ENCODE assay signal across 9 cellular contexts in the genomic region with DNA sequence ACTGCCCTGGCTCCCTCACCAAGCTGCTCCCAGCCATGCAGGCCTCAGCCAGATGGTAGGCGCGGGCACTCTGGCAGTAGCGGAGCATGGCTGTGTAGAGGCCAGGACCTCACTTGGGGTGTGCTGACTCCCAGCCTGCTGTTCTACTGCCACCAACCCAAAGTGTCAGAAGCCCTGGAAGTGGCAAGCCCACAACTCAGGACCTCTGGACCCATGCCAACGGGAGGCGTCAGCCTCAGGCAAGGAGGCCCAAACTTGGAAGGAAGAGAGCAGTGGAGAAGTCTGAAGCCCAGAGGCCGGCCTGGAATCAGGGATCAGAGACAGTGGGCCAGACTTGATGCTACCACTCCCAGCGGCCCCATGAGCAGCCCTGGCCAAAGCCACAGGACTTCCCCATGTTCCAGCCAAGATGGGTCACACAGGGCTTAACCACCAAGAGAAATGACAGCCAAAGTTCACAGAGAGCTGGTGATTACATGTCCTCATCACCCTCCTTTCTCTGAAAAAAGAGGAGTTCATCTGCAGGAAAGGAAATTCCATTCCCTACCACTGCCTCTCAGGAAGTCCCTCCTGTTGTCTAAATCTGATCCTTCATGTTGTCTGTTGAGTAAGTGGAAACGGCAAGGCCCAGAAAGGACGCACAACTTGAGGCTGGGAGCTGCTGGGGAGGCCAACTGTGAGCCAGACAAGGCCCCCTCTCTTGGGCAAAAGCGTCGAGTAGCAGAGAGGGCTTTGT. TPM values are rescaled to one million over a fixed set of nuclear protein-coding genes. Genes with fewer than 3 reads are reported as not detected.
A peak's percentile ranks its signal among the peaks of the same experiment; 100 is the strongest.
DNase-seq lines count a peak whose midpoint lies in the region; ATAC-seq and TF ChIP-seq lines count a peak whose summit lies in the region.
"Had no signal": no experiment of that assay in that cellular context is flagged by ENCODE, and none has a peak within 500 bp of the region (broad histone marks: within the 10 kb centered on the region; RNA-seq: fewer than 3 reads in every experiment).

No MANE protein-coding gene starts in this region.

- 72 to 84% methylated on average over 7 to 11 of the region's 11 CpGs for WGBS in body of pancreas, 2 donors
- 47 to 51% methylated on average over 9 to 11 of the region's 11 CpGs for WGBS in tibial nerve, 2 donors

- H3K4me3 Mint-ChIP-seq in activated CD4-positive, alpha-beta T cell treated with anti-CD3 and anti-CD28 coated beads, Interleukin-2, amount 10 ng/mL, durations not matched to agents 24 days and 14 days, result peak overlapping the region; percentile 10

- intact Hi-C loops in activated CD4-positive, alpha-beta T cell treated with anti-CD3 and anti-CD28 coated beads, Interleukin-2, amount 10 ng/mL, durations not matched to agents 24 days and 14 days (cut with micrococcal nuclease), result loop anchor here (10.0 kb wide), 1 partner anchor 422 kb away; no protein-coding TSS in a partner anchor
- intact Hi-C loops in body of pancreas (cut with DNase I), result no loop called here
- intact Hi-C loops in left lung (cut with DNase I), result no loop called here

- no peaks in the 10 kb centered on the region for H3K36me3 Mint-ChIP-seq in activated CD4-positive, alpha-beta T cell treated with anti-CD3 and anti-CD28 coated beads, Interleukin-2, amount 10 ng/mL, durations not matched to agents 24 days and 14 days (ENCODE audit: low read depth)

- peak overlapping the region; percentile 52 for H3K27ac Mint-ChIP-seq in activated CD4-positive, alpha-beta T cell treated with anti-CD3 and anti-CD28 coated beads, Interleukin-2, amount 10 ng/mL, durations not matched to agents 24 days and 14 days

- peaks cover 64% of the 10 kb centered on the region for H3K4me1 Mint-ChIP-seq in activated CD4-positive, alpha-beta T cell treated with anti-CD3 and anti-CD28 coated beads, Interleukin-2, amount 10 ng/mL, durations not matched to agents 24 days and 14 days

- H3K27ac ChIP-seq in body of pancreas (peak overlapping the region in 3 of 4 donors; percentile 32 to 54 (median 37)), left lung (peak overlapping the region; percentile 28 to 96), tibial nerve (peak overlapping the region in 3 of 4 donors; percentile 50 to 95 (median 78))

- DNase-seq in activated CD4-positive, alpha-beta T cell treated with anti-CD3 and anti-CD28 coated beads, Interleukin-2, amount 10 ng/mL, durations not matched to agents 24 days and 14 days, result no peak
- DNase-seq in activated CD4-positive, alpha-beta T cell treated with anti-CD3 and anti-CD28 coated beads for 48 hours, result no peak
- peak in 3 of 4 donors; percentile 45 to 61 (median 51) for DNase-seq in body of pancreas
- DNase-seq in left lung, result peak in 1 of 2 donors; percentile 78
- no peak for DNase-seq in tibial nerve (ENCODE audit: low spot score in 2 of 2)
- DNase-seq in stimulated activated naive CD4-positive, alpha-beta T cell treated with Interleukin-2 at 50 U/mL for 16 hours (lab: John Stamatoyannopoulos, UW), result no peak
- DNase-seq in NCI-H526 (lab: John Stamatoyannopoulos, UW), result no peak
- DNase-seq: KG1 had no signal

- H3K36me3 ChIP-seq in body of pancreas (replicated peaks in 1 of 2; ENCODE audit: insufficient read depth in 1 of 2, low read depth in 2 of 2) (no peaks in the 10 kb centered on the region), left lung (peaks cover 0 to 4% of the 10 kb centered on the region in 2 donors), tibial nerve (no peaks in the 10 kb centered on the region)

- TF ChIP-seq POLR2A in body of pancreas (IDR thresholded peaks at IDR 0.05) (no peak), tibial nerve (IDR thresholded peaks at IDR 0.05) (no peak)

- ATAC-seq in body of pancreas (no peak), left lung (no peak), HG03039 (IDR thresholded peaks at IDR 0.05; ENCODE audit: unreplicated experiment) (no peak)

- no peak for TF ChIP-seq EP300 in tibial nerve (IDR thresholded peaks at IDR 0.05)

- no peaks in the 10 kb centered on the region for H3K27me3 Mint-ChIP-seq in activated CD4-positive, alpha-beta T cell treated with anti-CD3 and anti-CD28 coated beads, Interleukin-2, amount 10 ng/mL, durations not matched to agents 24 days and 14 days

- H3K9me3 ChIP-seq in body of pancreas, result no peaks in the 10 kb centered on the region
- H3K9me3 ChIP-seq in left lung, result no peaks in the 10 kb centered on the region
- no peaks in the 10 kb centered on the region for H3K9me3 ChIP-seq in tibial nerve

- TF ChIP-seq CTCF in body of pancreas (IDR thresholded peaks at IDR 0.05), result no peak
- TF ChIP-seq CTCF in left lung (IDR thresholded peaks at IDR 0.05), result no peak
- TF ChIP-seq CTCF in tibial nerve (IDR thresholded peaks at IDR 0.05), result no peak

- no peaks in the 10 kb centered on the region for H3K9me3 Mint-ChIP-seq in activated CD4-positive, alpha-beta T cell treated with anti-CD3 and anti-CD28 coated beads, Interleukin-2, amount 10 ng/mL, durations not matched to agents 24 days and 14 days

- H3K27me3 ChIP-seq in body of pancreas, result no peaks in the 10 kb centered on the region
- no peaks in the 10 kb centered on the region for H3K27me3 ChIP-seq in left lung
- no peaks in the 10 kb centered on the region for H3K27me3 ChIP-seq in tibial nerve

- H3K4me1 ChIP-seq in body of pancreas (peaks cover 83% of the 10 kb centered on the region), left lung (peaks cover 68 to 90% of the 10 kb centered on the region in 2 donors), tibial nerve (peaks cover 0 to 97% (median 72%) of the 10 kb centered on the region in 4 donors)

- H3K4me3 ChIP-seq in body of pancreas, result no peak overlapping the region
- H3K4me3 ChIP-seq in left lung, result no peak overlapping the region
- no peak overlapping the region for H3K4me3 ChIP-seq in tibial nerve

RNA-seq across cellular contexts. Expression of gene ARRB1, which starts 4.4 kb away (rescaled TPM):
- 22.7 and 23.8 TPM in 2 replicates for total RNA-seq in activated CD4-positive, alpha-beta T cell treated with anti-CD3 and anti-CD28 coated beads, Interleukin-2, amount 10 ng/mL, durations not matched to agents 24 days and 14 days
- total RNA-seq in body of pancreas (10 to 100 TPM; 41.0 to 54.1 TPM), left lung (100 to 1,000 TPM; 112 to 150 TPM), tibial nerve (10 to 100 TPM; 38.2 to 68.1 (median 45.8) TPM)

RNA-seq across cellular contexts. Expression of gene RPS3, which starts 52.2 kb away (rescaled TPM):
- total RNA-seq in activated CD4-positive, alpha-beta T cell treated with anti-CD3 and anti-CD28 coated beads, Interleukin-2, amount 10 ng/mL, durations not matched to agents 24 days and 14 days, result 3,383 and 3,385 TPM in 2 replicates
- 1,000 to 10,000 TPM in 1 of 2 donors, 100 to 1,000 TPM in 1; 921 to 1,114 TPM for total RNA-seq in body of pancreas
- 1,000 to 10,000 TPM; 1,943 to 2,064 TPM for total RNA-seq in left lung
- 1,000 to 10,000 TPM; 1,012 to 1,395 (median 1,115) TPM for total RNA-seq in tibial nerve

Comparison
In these comparisons a context has a peak if more than half of its experiments do, and no peak if none do; other contexts are left out.
1. DNase-seq: peak in body of pancreas (3 of 4); none in activated CD4-positive, alpha-beta T cell treated with anti-CD3 and anti-CD28 coated beads, Interleukin-2, amount 10 ng/mL, durations not matched to agents 24 days and 14 days (single experiment), activated CD4-positive, alpha-beta T cell treated with anti-CD3 and anti-CD28 coated beads for 48 hours (single experiment), tibial nerve (0 of 2), stimulated activated naive CD4-positive, alpha-beta T cell treated with Interleukin-2 at 50 U/mL for 16 hours (single experiment) and NCI-H526 (0 of 2).
2. Peak in every context shown above with its lines, with median percentiles within 50 percentile points of each other: H3K27ac ChIP-seq.